ENCODE assay signal across 12 cellular contexts in genomic region chr2:142866426-142866825, GRCh38. TPM values are rescaled to one million over a fixed set of nuclear protein-coding genes. Genes with fewer than 3 reads are reported as not detected.
A peak's percentile ranks its signal among the peaks of the same experiment; 100 is the strongest.
DNase-seq lines count a peak whose midpoint lies in the region; ATAC-seq and TF ChIP-seq lines count a peak whose summit lies in the region.
"Had no signal": no experiment of that assay in that cellular context is flagged by ENCODE, and none has a peak within 500 bp of the region (broad histone marks: within the 10 kb centered on the region; RNA-seq: fewer than 3 reads in every experiment).

No MANE protein-coding gene starts in this region.

- ATAC-seq in GM18517 (IDR thresholded peaks at IDR 0.05; ENCODE audit: unreplicated experiment) (peak; percentile 16), GM21737 (IDR thresholded peaks at IDR 0.05; ENCODE audit: unreplicated experiment) (peak; percentile 10), HG03354 (IDR thresholded peaks at IDR 0.05; ENCODE audit: poor library complexity, severe bottlenecking, unreplicated experiment) (peak; percentile 40), right lobe of liver (peak; percentile 31 to 63 (median 52))
- no peak for ATAC-seq in activated T-cell treated with anti-CD3 and anti-CD28 coated beads, Interleukin-2, amount 50 U/mL, for 4 hours
- ATAC-seq: activated CD8-positive, alpha-beta T cell treated with anti-CD3 and anti-CD28 coated beads, Interleukin-2, amount 10 ng/mL, durations not matched to agents 7 days and 5 days had no signal

- H3K27ac ChIP-seq in right lobe of liver (peak overlapping the region; percentile 43 to 59 (median 50)), adrenal gland (peak overlapping the region in 1 of 5 donors; percentile 39)

- no peaks in the 10 kb centered on the region for H3K36me3 Mint-ChIP-seq in activated T-cell treated with anti-CD3 and anti-CD28 coated beads, Interleukin-2, amount 50 U/mL, for 4 hours (ENCODE audit: insufficient read depth)

- no peak overlapping the region for H3K4me3 Mint-ChIP-seq in activated T-cell treated with anti-CD3 and anti-CD28 coated beads, Interleukin-2, amount 50 U/mL, for 4 hours
- H3K4me3 Mint-ChIP-seq: activated CD8-positive, alpha-beta T cell treated with anti-CD3 and anti-CD28 coated beads, Interleukin-2, amount 10 ng/mL, durations not matched to agents 7 days and 5 days had no signal

- intact Hi-C loops in right lobe of liver (cut with DNase I): no loop called here
- intact Hi-C loops in adrenal gland (cut with DNase I): no loop called here

- H3K4me3 ChIP-seq in right lobe of liver (peak overlapping the region in 2 of 3 donors; percentile 29 to 33), adrenal gland (no peak overlapping the region)

- no peaks in the 10 kb centered on the region for H3K9me3 Mint-ChIP-seq in activated T-cell treated with anti-CD3 and anti-CD28 coated beads, Interleukin-2, amount 50 U/mL, for 4 hours

- DNase-seq in right lobe of liver (no peak), adrenal gland (no peak)
- no peak for DNase-seq in activated T-cell treated with anti-CD3 and anti-CD28 coated beads, Interleukin-2, amount 50 U/mL, for 4 hours
- DNase-seq in stimulated activated CD4-positive, alpha-beta T cell treated with anti-CD3 and anti-CD28 coated beads, Interleukin-4, amount 100 ng/mL, for 4 hours: no peak
- no peak for DNase-seq in activated CD4-positive, alpha-beta T cell treated with anti-CD3 and anti-CD28 coated beads for 1 hour
- DNase-seq: activated CD8-positive, alpha-beta T cell treated with anti-CD3 and anti-CD28 coated beads, Interleukin-2, amount 10 ng/mL, durations not matched to agents 7 days and 5 days; COR-L47; GOT3; stimulated activated CD4-positive, alpha-beta T cell treated with anti-CD3 and anti-CD28 coated beads, Interleukin-12 subunit alpha, Interleukin-12 subunit beta, amount 100 ng/mL, for 4 hours had no signal

- H3K27me3 ChIP-seq in right lobe of liver (no peaks in the 10 kb centered on the region), adrenal gland (no peaks in the 10 kb centered on the region)

- peaks cover 2% of the 10 kb centered on the region for H3K4me1 Mint-ChIP-seq in activated T-cell treated with anti-CD3 and anti-CD28 coated beads, Interleukin-2, amount 50 U/mL, for 4 hours (ENCODE audit: low read depth)

- 70% methylated on average over 2 of the region's 2 CpGs for WGBS in right lobe of liver (ENCODE audit: insufficient coverage, low coverage, low lambda C conversion rate, missing lambda C conversion rate)
- 86 to 93% (median 91%) methylated on average over 2 of the region's 2 CpGs for WGBS in adrenal gland, 4 donors

- H3K36me3 ChIP-seq in right lobe of liver: no peaks in the 10 kb centered on the region
- no peaks in the 10 kb centered on the region for H3K36me3 ChIP-seq in adrenal gland (replicated peaks in 1 of 2)

- TF ChIP-seq CTCF in right lobe of liver (IDR thresholded peaks at IDR 0.05): no peak
- no peak for TF ChIP-seq CTCF in adrenal gland (IDR thresholded peaks at IDR 0.05)

- H3K9me3 ChIP-seq in right lobe of liver (no peaks in the 10 kb centered on the region), adrenal gland (replicated peaks in 1 of 3) (no peaks in the 10 kb centered on the region)

- H3K4me1 ChIP-seq in right lobe of liver (peaks cover 0 to 18% (median 8%) of the 10 kb centered on the region in 4 donors), adrenal gland (replicated peaks in 1 of 2) (peaks cover 0 to 9% of the 10 kb centered on the region in 2 donors)

- TF ChIP-seq POLR2A in right lobe of liver (IDR thresholded peaks at IDR 0.05) (no peak), adrenal gland (IDR thresholded peaks at IDR 0.05) (no peak)

- H3K27me3 Mint-ChIP-seq in activated T-cell treated with anti-CD3 and anti-CD28 coated beads, Interleukin-2, amount 50 U/mL, for 4 hours (ENCODE audit: low read depth): peaks cover 5% of the 10 kb centered on the region

RNA-seq across cellular contexts. Expression of gene KYNU, which starts 11.0 kb away (rescaled TPM):
- total RNA-seq in right lobe of liver (10 to 100 TPM; 37.0 to 47.5 (median 40.7) TPM), adrenal gland (10 to 100 TPM in 5 of 8 donors, 1 to 10 TPM in 3; 1.9 to 18.8 (median 13.2) TPM)
- 1 to 10 TPM in 2 of 3 donors, under 1 TPM in 1; 0.83 to 1.5 (median 1.1) TPM for total RNA-seq in activated T-cell treated with anti-CD3 and anti-CD28 coated beads, Interleukin-2, amount 50 U/mL, for 4 hours
- polyA plus RNA-seq in adrenal gland: 1 to 10 TPM; 3.9 to 4.9 (median 4.5) TPM
- total RNA-seq: activated CD8-positive, alpha-beta T cell treated with anti-CD3 and anti-CD28 coated beads, Interleukin-2, amount 10 ng/mL, durations not matched to agents 7 days and 5 days had no signal

Comparison
In these comparisons a context has a peak if more than half of its experiments do, and no peak if none do; other contexts are left out.
1. ATAC-seq: peak in GM18517 (single experiment), GM21737 (single experiment), HG03354 (single experiment) and right lobe of liver (4 of 4); none in activated T-cell treated with anti-CD3 and anti-CD28 coated beads, Interleukin-2, amount 50 U/mL, for 4 hours (0 of 2).
2. H3K4me3 ChIP-seq: peak in right lobe of liver (2 of 3); none in adrenal gland (0 of 4).